In the genomic region with DNA sequence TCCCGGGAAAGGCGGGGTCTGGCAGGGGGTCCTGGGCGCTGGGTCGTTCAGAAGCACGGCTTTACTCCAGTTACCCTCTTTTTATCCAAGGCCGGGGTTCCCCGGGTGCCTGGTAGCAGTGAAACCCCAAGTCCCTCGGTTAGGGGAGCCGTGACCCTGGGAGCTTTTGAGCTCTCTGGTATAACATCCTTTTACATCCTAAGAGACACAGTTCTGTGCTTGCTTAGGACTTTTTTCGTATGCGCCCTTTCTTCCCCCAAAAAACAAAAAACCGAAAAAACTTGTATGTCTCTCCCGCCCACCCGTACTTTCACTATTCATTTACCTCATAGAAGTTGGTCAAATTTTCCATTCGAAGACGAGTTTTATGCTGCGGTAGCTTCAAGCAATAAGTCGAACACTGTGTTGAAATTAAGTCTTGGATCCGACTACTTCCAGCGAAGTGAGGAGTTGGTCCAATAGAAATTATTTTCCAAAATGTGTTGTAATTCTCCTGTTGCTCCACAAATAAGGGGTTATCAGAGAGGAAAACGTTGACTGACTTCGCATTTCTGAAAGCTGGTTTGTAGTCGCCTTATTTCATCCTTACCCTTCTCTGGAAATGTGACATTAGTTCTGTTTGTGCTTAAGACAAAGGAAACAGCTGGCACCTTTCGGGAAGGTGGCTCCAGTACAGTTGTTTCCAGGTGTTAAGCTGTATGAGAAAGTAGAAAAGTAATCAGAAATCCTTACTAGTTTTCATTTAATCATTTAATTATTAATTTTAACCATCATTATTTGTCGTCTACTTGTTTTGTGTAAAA, we compare ENCODE assay signal across 8 cellular contexts. TPM values are rescaled to one million over a fixed set of nuclear protein-coding genes. Genes with fewer than 3 reads are reported as not detected.
A peak's percentile ranks its signal among the peaks of the same experiment; 100 is the strongest.
DNase-seq lines count a peak whose midpoint lies in the region; ATAC-seq and TF ChIP-seq lines count a peak whose summit lies in the region.

No MANE protein-coding gene starts in this region.

- H4K20me1 ChIP-seq in OCI-LY1 (ENCODE audit: insufficient read depth, low read length), result no peaks in the 10 kb centered on the region

- H3K27me3 ChIP-seq in AG04450 (ENCODE audit: control insufficient read depth, insufficient read depth, low read length) (no peaks in the 10 kb centered on the region), OCI-LY1 (ENCODE audit: insufficient read depth, low read length) (no peaks in the 10 kb centered on the region)

- H3K4me3 ChIP-seq in AG04450 (ENCODE audit: low read depth, low read length) (peak overlapping the region; percentile 86), OCI-LY1 (ENCODE audit: low read depth, low read length, poor library complexity, severe bottlenecking) (peak overlapping the region; percentile 94), skeletal muscle cell (ENCODE audit: low read depth, low read length) (peak overlapping the region; percentile 94)

- CTCF ChIA-PET in AG04450 (lab: Charles Lee), result interaction anchor here (0.5 to 2.3 kb wide), 23 partner anchors 12 to 842 kb away, joined by 3 to 33 read pairs (median 3); no protein-coding TSS in a partner anchor

- peak overlapping the region; percentile 94 for H3K4me2 ChIP-seq in OCI-LY1 (ENCODE audit: low read length)

- H3K9me3 ChIP-seq in AG04450 (ENCODE audit: control insufficient read depth, insufficient read depth, low read length) (no peaks in the 10 kb centered on the region; the same call in 1 of the 2 replicates), OCI-LY1 (ENCODE audit: low read length) (no peaks in the 10 kb centered on the region)

- H3K9ac ChIP-seq in OCI-LY1 (ENCODE audit: low read length), result peak overlapping the region; percentile 63

- POLR2A ChIA-PET in AG04450 (lab: Yijun Ruan, JAX), result no interaction called here

- H3K9me2 ChIP-seq in OCI-LY1 (ENCODE audit: low read depth, low read length), result no peaks in the 10 kb centered on the region

- no peaks in the 10 kb centered on the region for H3K36me3 ChIP-seq in OCI-LY1 (ENCODE audit: insufficient read depth, low read length)

- H2AFZ ChIP-seq in OCI-LY1 (ENCODE audit: low read length), result no peak overlapping the region; the same call in 1 of the 2 replicates

- TF ChIP-seq CTCF in AG04450 (IDR thresholded peaks at IDR 0.05; ENCODE audit: low read depth, low read length), result no peak
- no peak for TF ChIP-seq CTCF in OCI-LY1 (IDR thresholded peaks at IDR 0.05; ENCODE audit: low read length)

- peak overlapping the region; percentile 25 for H3K27ac ChIP-seq in AG04450 (ENCODE audit: low read depth, low read length)
- peak overlapping the region; percentile 25 for H3K27ac ChIP-seq in OCI-LY1 (ENCODE audit: low read depth, low read length, poor library complexity, severe bottlenecking)

- peak; percentile 23 for DNase-seq in AG04450 (ENCODE audit: low read depth, low spot score)
- peak; percentile 46 for DNase-seq in amniotic stem cell (lab: John Stamatoyannopoulos, UW)
- peak; percentile 23 for DNase-seq in hepatic stellate cell (ENCODE audit: low spot score)
- DNase-seq in skeletal muscle cell (ENCODE audit: low read depth), result peak; percentile 39
- no peak for DNase-seq in NCI-H1436 treated with DMSO at 0.1 percent for 48 hours (lab: John Stamatoyannopoulos, UW)

- no peaks in the 10 kb centered on the region for H3F3A ChIP-seq in OCI-LY1 (ENCODE audit: insufficient read depth, low read length)

- ATAC-seq in GM18861 (IDR thresholded peaks at IDR 0.05; ENCODE audit: unreplicated experiment) (peak; percentile 13), HG03064 (IDR thresholded peaks at IDR 0.05; ENCODE audit: low read depth, unreplicated experiment) (peak; percentile 3)

- H3K4me1 ChIP-seq in OCI-LY1 (ENCODE audit: insufficient read depth, low read length, severe bottlenecking), result peaks cover 41% of the 10 kb centered on the region

- 0 out of 2 replicates have a peak, but pooled peaks cover 3% of the 10 kb centered on the region for H3K79me2 ChIP-seq in OCI-LY1 (ENCODE audit: insufficient read depth, low read length)

RNA-seq across cellular contexts. Expression of gene MAN1A1, which starts 0.8 kb away (rescaled TPM):
- polyA plus RNA-seq in AG04450 (2011; rRNA removed), result 18.7 and 27.5 TPM in 2 replicates
- 6.0 and 9.7 TPM in 2 replicates for polyA minus RNA-seq in AG04450 (2011; rRNA and poly(A)+ RNA removed)
